13 cellular contexts compared by ENCODE assay signal in genomic region chr11:19633276-19633675, GRCh38.
DNase-seq lines count a peak whose midpoint lies in the region; ATAC-seq, FAIRE-seq and TF ChIP-seq lines count a peak whose summit lies in the region.
"Had no signal": no experiment of that assay in that cellular context is flagged by ENCODE, and none has a peak within 500 bp of the region (broad histone marks: within the 10 kb centered on the region; RNA-seq: fewer than 3 reads in every experiment).

No MANE protein-coding gene starts in this region.

- H2AFZ ChIP-seq in PC-9 = no peak overlapping the region

- H3K4me2 ChIP-seq in PC-9 = no peak overlapping the region

- no peak for TF ChIP-seq POLR2A in uterus (IDR thresholded peaks at IDR 0.05)

- H3K27ac ChIP-seq in uterus (no peak overlapping the region), PC-9 (no peak overlapping the region), kidney (ENCODE audit: low read depth in 2 of 2, low read length in 2 of 2) (no peak overlapping the region)
- H3K27ac ChIP-seq: 22Rv1 had no signal

- peak; percentile 35 for DNase-seq in DMS53 (lab: John Stamatoyannopoulos, UW)
- DNase-seq in DMS53 treated with DMSO at 0.1 percent for 48 hours (lab: John Stamatoyannopoulos, UW; ENCODE audit: unreplicated experiment) = no peak
- DNase-seq in fibroblast of the aortic adventitia (ENCODE audit: low read depth) = peak; percentile 68
- DNase-seq in omental fat pad (ENCODE audit: low spot score) = no peak
- DNase-seq in uterus = peak; percentile 40 to 44
- no peak for DNase-seq in PC-9
- no peak for DNase-seq in kidney
- DNase-seq: cortex of kidney, MM.1S, NCI-H524 had no signal

- H3K4me3 ChIP-seq in fibroblast of the aortic adventitia (ENCODE audit: low read depth, low read length) (no peak overlapping the region), uterus (no peak overlapping the region), PC-9 (no peak overlapping the region), kidney (ENCODE audit: low read length in 2 of 2) (no peak overlapping the region)
- H3K4me3 ChIP-seq: smooth muscle cell had no signal

- ATAC-seq in omental fat pad (ENCODE audit: low FRiP score) (peak; percentile 34), HG02884 (IDR thresholded peaks at IDR 0.05; ENCODE audit: unreplicated experiment) (no peak)

- CTCF ChIA-PET in PC-9 (lab: Charles Lee) = no interaction called here

- H3K36me3 ChIP-seq in uterus = no peaks in the 10 kb centered on the region
- no peaks in the 10 kb centered on the region for H3K36me3 ChIP-seq in PC-9 (ENCODE audit: low read depth)
- no peaks in the 10 kb centered on the region for H3K36me3 ChIP-seq in kidney (ENCODE audit: control insufficient read depth in 1 of 2, insufficient read depth in 2 of 2, low read length in 2 of 2)

- intact Hi-C loops in uterus (cut with DNase I; ENCODE audit: low total_unique reads) (no loop called here), PC-9 (cut with micrococcal nuclease; ENCODE audit: unreplicated experiment) (no loop called here), kidney (cut with DNase I) (no loop called here)

- FAIRE-seq in kidney (lab: Jason Lieb, UNC) = no peak

- H3K79me2 ChIP-seq in PC-9 (ENCODE audit: low read depth) = no peaks in the 10 kb centered on the region

- peaks cover 0 to 13% of the 10 kb centered on the region in 2 donors for H3K4me1 ChIP-seq in uterus
- no peaks in the 10 kb centered on the region for H3K4me1 ChIP-seq in PC-9 (replicated peaks; ENCODE audit: insufficient read depth)
- peaks cover 0 to 4% of the 10 kb centered on the region in 2 donors for H3K4me1 ChIP-seq in kidney (ENCODE audit: control insufficient read depth in 1 of 2, insufficient read depth in 1 of 2, low read depth in 1 of 2, low read length in 2 of 2)

- H3K27me3 ChIP-seq in uterus = no peaks in the 10 kb centered on the region
- H3K27me3 ChIP-seq in PC-9 (ENCODE audit: insufficient read depth, low read depth) = no peaks in the 10 kb centered on the region

- POLR2A ChIA-PET in PC-9 (lab: Charles Lee; ENCODE audit: unreplicated experiment) = no interaction called here

- TF ChIP-seq CTCF in fibroblast of the aortic adventitia (IDR thresholded peaks at IDR 0.05; ENCODE audit: insufficient read depth, low read length) (no peak), omental fat pad (IDR thresholded peaks at IDR 0.05) (no peak), uterus (IDR thresholded peaks at IDR 0.05) (no peak), PC-9 (conservative IDR thresholded peaks at IDR 0.05) (no peak), kidney (IDR thresholded peaks at IDR 0.05; ENCODE audit: borderline replicate concordance, extremely low read depth, insufficient read depth) (no peak)

- no peaks in the 10 kb centered on the region for H4K20me1 ChIP-seq in PC-9 (ENCODE audit: insufficient read depth)

- BruUV-seq in PC-9 (replicated peaks; lab: Mats Ljungman, UMichigan) = no TSS peak

- no peaks in the 10 kb centered on the region for H3K9me3 ChIP-seq in uterus
- H3K9me3 ChIP-seq in PC-9 (ENCODE audit: insufficient read depth, low read depth) = no peaks in the 10 kb centered on the region
- no peaks in the 10 kb centered on the region for H3K9me3 ChIP-seq in kidney (ENCODE audit: control insufficient read depth in 1 of 2, low read length in 2 of 2)

- no peaks in the 10 kb centered on the region for H3F3A ChIP-seq in PC-9 (ENCODE audit: insufficient read depth, low read depth)

- no peak overlapping the region for H3K9ac ChIP-seq in kidney (ENCODE audit: low read length in 2 of 2)

- no peaks in the 10 kb centered on the region for H3K9me2 ChIP-seq in PC-9 (ENCODE audit: insufficient read depth)

Comparison
In these comparisons a context has a peak if more than half of its experiments do, and no peak if none do; other contexts are left out.
1. DNase-seq: peak in DMS53 (single experiment), fibroblast of the aortic adventitia (single experiment) and uterus (2 of 2); none in DMS53 treated with DMSO at 0.1 percent for 48 hours (single experiment), omental fat pad (single experiment), PC-9 (0 of 2) and kidney (single experiment).